Comparison of ENCODE assay signal across 8 cellular contexts in the genomic region with DNA sequence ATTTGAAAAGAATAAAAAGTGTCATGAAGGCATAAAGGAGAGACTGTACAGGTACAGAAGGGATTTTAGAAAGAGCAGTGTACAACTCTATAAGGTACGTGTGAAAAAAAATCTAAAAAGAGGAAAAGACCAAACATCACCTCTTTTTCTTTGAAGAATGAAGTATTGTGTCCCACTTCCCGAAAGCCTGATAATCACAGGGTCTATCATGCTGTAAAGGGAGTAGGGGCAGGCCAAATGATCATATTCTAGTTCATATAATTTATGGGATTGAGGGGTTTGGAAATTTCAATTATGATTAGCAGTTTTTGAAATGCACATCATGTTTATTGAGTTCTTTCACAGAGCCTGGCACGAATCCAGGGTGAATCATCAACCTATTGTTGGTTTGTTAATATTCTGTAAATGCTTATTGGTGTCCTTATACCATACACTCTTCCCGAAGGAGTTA. TPM values are rescaled to one million over a fixed set of nuclear protein-coding genes. Genes with fewer than 3 reads are reported as not detected.
DNase-seq lines count a peak whose midpoint lies in the region; ATAC-seq and TF ChIP-seq lines count a peak whose summit lies in the region.

No MANE protein-coding gene starts in this region.

- TF ChIP-seq CTCF in brain (conservative IDR thresholded peaks at IDR 0.05): no peak

- H3K27me3 ChIP-seq in layer of hippocampus (ENCODE audit: control insufficient read depth, insufficient read depth, low read length) (no peaks in the 10 kb centered on the region), stomach smooth muscle (ENCODE audit: control insufficient read depth in 1 of 2, insufficient read depth in 2 of 2, low read length in 2 of 2) (no peaks in the 10 kb centered on the region)

- H3K27me3 Mint-ChIP-seq in activated naive CD4-positive, alpha-beta T cell treated with anti-CD3 and anti-CD28 coated beads, Interleukin-2, amount 10 ng/mL, durations not matched to agents 7 days and 5 days: peaks cover 45% of the 10 kb centered on the region
- H3K27me3 Mint-ChIP-seq in brain: peaks cover 17% of the 10 kb centered on the region

- no peak for DNase-seq in activated naive CD4-positive, alpha-beta T cell treated with anti-CD3 and anti-CD28 coated beads, Interleukin-2, amount 10 ng/mL, durations not matched to agents 7 days and 5 days
- DNase-seq in activated naive CD4-positive, alpha-beta T cell (lab: John Stamatoyannopoulos, UW): no peak
- DNase-seq in NCI-H510A treated with DMSO at 0.1 percent for 48 hours (lab: John Stamatoyannopoulos, UW) (peak; percentile 93), T-helper 9 cell (no peak)

- peaks cover 20% of the 10 kb centered on the region for H3K4me1 ChIP-seq in stomach smooth muscle (ENCODE audit: control insufficient read depth, insufficient read depth, low read length)

- peak overlapping the region; percentile 77 for H3K4me3 Mint-ChIP-seq in activated naive CD4-positive, alpha-beta T cell treated with anti-CD3 and anti-CD28 coated beads, Interleukin-2, amount 10 ng/mL, durations not matched to agents 7 days and 5 days
- peak overlapping the region; percentile 89 to 94 (median 94) for H3K4me3 Mint-ChIP-seq in brain

- H3K27ac ChIP-seq in layer of hippocampus (ENCODE audit: low read depth, low read length) (peak overlapping the region; percentile 89), stomach smooth muscle (ENCODE audit: low read length) (peak overlapping the region; percentile 91)

- peak overlapping the region; percentile 64 to 91 for H3K4me3 ChIP-seq in stomach smooth muscle (ENCODE audit: low read length in 2 of 2)

- H3K36me3 Mint-ChIP-seq in activated naive CD4-positive, alpha-beta T cell treated with anti-CD3 and anti-CD28 coated beads, Interleukin-2, amount 10 ng/mL, durations not matched to agents 7 days and 5 days: peaks cover 2% of the 10 kb centered on the region
- H3K36me3 Mint-ChIP-seq in brain: no peaks in the 10 kb centered on the region

- ATAC-seq in HG03442 (IDR thresholded peaks at IDR 0.05; ENCODE audit: unreplicated experiment): no peak

- CTCF ChIA-PET in activated naive CD4-positive, alpha-beta T cell treated with anti-CD3 and anti-CD28 coated beads, Interleukin-2, amount 10 ng/mL, durations not matched to agents 7 days and 5 days (lab: Charles Lee): no interaction called here

- H3K9me3 ChIP-seq in stomach smooth muscle (ENCODE audit: control insufficient read depth in 2 of 2, low read length in 2 of 2): no peaks in the 10 kb centered on the region

- H3K27ac Mint-ChIP-seq in activated naive CD4-positive, alpha-beta T cell treated with anti-CD3 and anti-CD28 coated beads, Interleukin-2, amount 10 ng/mL, durations not matched to agents 7 days and 5 days: peak overlapping the region; percentile 84
- H3K27ac Mint-ChIP-seq in brain: peak overlapping the region; percentile 96 to 98 (median 97)

- no peaks in the 10 kb centered on the region for H3K36me3 ChIP-seq in stomach smooth muscle (ENCODE audit: control insufficient read depth in 2 of 2, insufficient read depth in 2 of 2, low read length in 2 of 2)

- peak overlapping the region; percentile 79 to 85 for H3K9ac ChIP-seq in stomach smooth muscle (ENCODE audit: low read length in 2 of 2)

- peaks cover 38% of the 10 kb centered on the region for H3K4me1 Mint-ChIP-seq in activated naive CD4-positive, alpha-beta T cell treated with anti-CD3 and anti-CD28 coated beads, Interleukin-2, amount 10 ng/mL, durations not matched to agents 7 days and 5 days
- peaks cover 63% of the 10 kb centered on the region for H3K4me1 Mint-ChIP-seq in brain

- H3K9me3 Mint-ChIP-seq in activated naive CD4-positive, alpha-beta T cell treated with anti-CD3 and anti-CD28 coated beads, Interleukin-2, amount 10 ng/mL, durations not matched to agents 7 days and 5 days: no peaks in the 10 kb centered on the region
- no peaks in the 10 kb centered on the region for H3K9me3 Mint-ChIP-seq in brain

RNA-seq across cellular contexts. Expression of a gene that starts 0.9 kb away (rescaled TPM):
- 103 TPM for polyA plus RNA-seq in brain (ENCODE audit: insufficient read depth, low read depth, low replicate concordance)
